16 cellular contexts compared by ENCODE assay signal in the genomic region with DNA sequence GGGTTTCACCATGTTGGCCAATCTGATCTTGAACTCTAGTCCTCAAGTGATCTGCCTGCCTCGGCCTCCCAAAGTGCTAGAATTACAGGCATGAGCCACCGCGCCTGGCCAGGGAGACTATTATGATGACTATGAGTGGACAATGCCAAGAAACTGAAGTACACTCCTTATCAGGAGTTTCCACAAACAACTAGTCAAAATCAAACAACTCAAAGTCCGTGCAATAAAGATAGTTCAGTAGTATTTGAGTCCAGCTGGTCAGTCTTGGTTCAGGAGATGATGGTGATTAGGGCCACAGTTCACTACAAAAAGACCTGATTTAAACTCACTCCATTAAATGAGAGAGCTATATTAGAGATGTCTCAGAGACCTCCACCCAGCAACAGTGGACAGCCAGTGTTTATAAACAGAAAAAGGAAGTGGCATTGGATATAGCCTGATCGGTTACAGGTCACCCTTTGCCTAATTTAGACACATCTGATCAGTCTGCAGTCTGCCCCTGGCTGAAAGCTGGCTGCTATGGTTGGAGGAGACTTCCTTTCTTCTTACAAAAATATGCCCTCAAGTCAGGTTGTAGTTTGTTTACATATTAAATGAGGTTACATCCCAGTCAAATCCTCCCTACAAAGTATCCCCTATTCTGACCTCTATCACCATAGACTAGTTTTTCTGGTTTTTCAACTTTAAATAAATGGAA. TPM values are rescaled to one million over a fixed set of nuclear protein-coding genes. Genes with fewer than 3 reads are reported as not detected.
A peak's percentile ranks its signal among the peaks of the same experiment; 100 is the strongest.
DNase-seq lines count a peak whose midpoint lies in the region; ATAC-seq and TF ChIP-seq lines count a peak whose summit lies in the region.
"Had no signal": no experiment of that assay in that cellular context is flagged by ENCODE, and none has a peak within 500 bp of the region (broad histone marks: within the 10 kb centered on the region; RNA-seq: fewer than 3 reads in every experiment).

No MANE protein-coding gene starts in this region.

- H3K9me3 ChIP-seq in HUES48 (ENCODE audit: control insufficient read depth, insufficient read depth, low read length) (no peaks in the 10 kb centered on the region), T-helper 17 cell (ENCODE audit: control insufficient read depth, low read length, poor library complexity, severe bottlenecking) (no peaks in the 10 kb centered on the region), right cardiac atrium (ENCODE audit: control insufficient read depth, low read length) (no peaks in the 10 kb centered on the region)
- H3K9me3 ChIP-seq: uterus had no signal

- 69% methylated on average over 5 of the region's 5 CpGs for WGBS in right cardiac atrium

- H3K4me3 Mint-ChIP-seq in Calu3 (ENCODE audit: low read depth, unreplicated experiment): no peak overlapping the region
- H3K4me3 Mint-ChIP-seq in T-helper 17 cell: no peak overlapping the region

- no peaks in the 10 kb centered on the region for H3K27me3 Mint-ChIP-seq in Calu3 (ENCODE audit: unreplicated experiment)
- no peaks in the 10 kb centered on the region for H3K27me3 Mint-ChIP-seq in T-helper 17 cell

- H3K36me3 ChIP-seq in HUES48 (ENCODE audit: control insufficient read depth, insufficient read depth, low read length): no peaks in the 10 kb centered on the region
- H3K36me3 ChIP-seq: uterus had no signal

- no peak overlapping the region for H3K9ac ChIP-seq in HUES48 (ENCODE audit: low read depth, low read length)

- peak overlapping the region; percentile 20 for H3K27ac ChIP-seq in HUES48 (ENCODE audit: low read depth, low read length)
- no peak overlapping the region for H3K27ac ChIP-seq in right cardiac atrium (ENCODE audit: low read length)
- H3K27ac ChIP-seq: dorsolateral prefrontal cortex, uterus had no signal

- intact Hi-C loops in Calu3 (cut with micrococcal nuclease; ENCODE audit: unreplicated experiment): no loop called here
- intact Hi-C loops in right cardiac atrium (cut with DNase I): no loop called here

- ATAC-seq in T-helper 17 cell: no peak
- ATAC-seq in HG03097 (IDR thresholded peaks at IDR 0.05; ENCODE audit: low FRiP score, unreplicated experiment): no peak
- ATAC-seq in right cardiac atrium: no peak
- ATAC-seq in HG02870 (IDR thresholded peaks at IDR 0.05; ENCODE audit: unreplicated experiment): no peak
- ATAC-seq: sciatic nerve had no signal

- H3K27me3 ChIP-seq in HUES48 (ENCODE audit: control insufficient read depth, insufficient read depth, low read length): peaks cover 5% of the 10 kb centered on the region; the same call in 1 of the 2 replicates
- no peaks in the 10 kb centered on the region for H3K27me3 ChIP-seq in right cardiac atrium (ENCODE audit: control insufficient read depth, insufficient read depth)
- H3K27me3 ChIP-seq: uterus had no signal

- DNase-seq in Calu3 (no peak), T-helper 17 cell (no peak), mucosa of gallbladder (ENCODE audit: low spot score) (peak; percentile 36), right cardiac atrium (no peak), COLO829 (ENCODE audit: low spot score) (no peak)
- DNase-seq: activated CD4-positive, alpha-beta T cell treated with anti-CD3 and anti-CD28 coated beads, Interleukin-2, amount 50 U/mL, for 48 hours; amniotic stem cell; dorsolateral prefrontal cortex; glutamatergic neuron; IMR-90; uterus had no signal

- H3K27ac Mint-ChIP-seq in Calu3 (ENCODE audit: unreplicated experiment) (peak overlapping the region; percentile 81), T-helper 17 cell (peak overlapping the region; percentile 12)

- peaks cover 2% of the 10 kb centered on the region for H3K9me3 Mint-ChIP-seq in Calu3 (ENCODE audit: low read depth, unreplicated experiment)

- H3K36me3 Mint-ChIP-seq in Calu3 (ENCODE audit: insufficient read depth, unreplicated experiment) (no peaks in the 10 kb centered on the region), T-helper 17 cell (ENCODE audit: low read depth) (peaks cover 5% of the 10 kb centered on the region)

- H3K4me3 ChIP-seq in HUES48 (ENCODE audit: low read depth, low read length) (no peak overlapping the region), right cardiac atrium (ENCODE audit: low read length) (no peak overlapping the region)
- H3K4me3 ChIP-seq: dorsolateral prefrontal cortex, uterus had no signal

- no peak for TF ChIP-seq CTCF in Calu3 (IDR thresholded peaks at IDR 0.05; ENCODE audit: unreplicated experiment)

- H3K4me1 ChIP-seq in HUES48 (ENCODE audit: control insufficient read depth, insufficient read depth, low read length): 0 out of 2 replicates have a peak, but pooled peaks cover 11% of the 10 kb centered on the region
- no peaks in the 10 kb centered on the region for H3K4me1 ChIP-seq in right cardiac atrium (ENCODE audit: control insufficient read depth, insufficient read depth, low read length)
- H3K4me1 ChIP-seq: uterus had no signal

- peaks cover 23% of the 10 kb centered on the region for H3K4me1 Mint-ChIP-seq in Calu3 (ENCODE audit: low read depth, unreplicated experiment)
- peaks cover 42% of the 10 kb centered on the region for H3K4me1 Mint-ChIP-seq in T-helper 17 cell

- no TSS peak for BruUV-seq in Calu3 (replicated peaks; lab: Mats Ljungman, UMichigan)

- CTCF ChIA-PET in Calu3 (lab: Charles Lee): interaction anchor here (0.6 kb wide), 1 partner anchor 764 kb away, joined by 3 read pairs; no protein-coding TSS in a partner anchor

RNA-seq across cellular contexts. Expression of a gene that starts 17.0 kb away (rescaled TPM):
- total RNA-seq in Calu3 (2022) (not detected in 2 replicates), T-helper 17 cell (100 to 1,000 TPM; 511 to 544 TPM), mucosa of gallbladder (15.7 TPM), right cardiac atrium (1 to 10 TPM in 2 of 4 donors, under 1 TPM in 2; 0.59 to 2.2 (median 1.0) TPM)
- polyA plus RNA-seq in right cardiac atrium: 0.50 TPM
- total RNA-seq: Daoy, IMR-90 had no signal
- polyA plus RNA-seq: IMR-90 had no signal

RNA-seq across cellular contexts. Expression of a gene that starts 21.0 kb away (rescaled TPM):
- not detected in 2 replicates for total RNA-seq in Calu3 (2022)
- 100 to 1,000 TPM; 313 to 354 TPM for total RNA-seq in T-helper 17 cell
- total RNA-seq in mucosa of gallbladder: 12.4 TPM
- 1 to 10 TPM in 2 of 4 donors, under 1 TPM in 2; 0.29 to 1.9 (median 0.86) TPM for total RNA-seq in right cardiac atrium
- 0.27 TPM for polyA plus RNA-seq in right cardiac atrium
- total RNA-seq: IMR-90 had no signal
- polyA plus RNA-seq: IMR-90 had no signal

RNA-seq across cellular contexts. Expression of a gene that starts 22.6 kb away (rescaled TPM):
- not detected in 2 replicates for total RNA-seq in Calu3 (2022)
- total RNA-seq in T-helper 17 cell: 100 to 1,000 TPM; 156 to 170 TPM
- 3.0 TPM for total RNA-seq in mucosa of gallbladder
- 1 to 10 TPM in 1 of 4 donors, under 1 TPM in 3; 0.17 to 1.2 (median 0.49) TPM for total RNA-seq in right cardiac atrium
- polyA plus RNA-seq in right cardiac atrium: 0.02 TPM
- total RNA-seq: Daoy, IMR-90 had no signal
- polyA plus RNA-seq: IMR-90 had no signal

RNA-seq across cellular contexts. Expression of a gene that starts 37.9 kb away (rescaled TPM):
- total RNA-seq in Calu3 (2022) (28.8 and 30.8 TPM in 2 replicates), T-helper 17 cell (10 to 100 TPM; 39.4 to 43.5 TPM), mucosa of gallbladder (38.0 TPM), right cardiac atrium (10 to 100 TPM; 40.7 to 45.8 (median 43.6) TPM)
- polyA plus RNA-seq in right cardiac atrium: 15.9 TPM

RNA-seq across cellular contexts. Expression of a gene that starts 57.4 kb away (rescaled TPM):
- 69.6 and 81.7 TPM in 2 replicates for total RNA-seq in Calu3 (2022)
- total RNA-seq in T-helper 17 cell: under 1 TPM; 0.50 to 0.99 TPM
- 72.5 TPM for total RNA-seq in mucosa of gallbladder
- 10 to 100 TPM in 1 of 4 donors, 1 to 10 TPM in 3; 8.1 to 18.7 (median 9.0) TPM for total RNA-seq in right cardiac atrium
- 6.4 TPM for polyA plus RNA-seq in right cardiac atrium
- total RNA-seq: IMR-90 had no signal
- polyA plus RNA-seq: IMR-90 had no signal

Comparison
In these comparisons a context has a peak if more than half of its experiments do, and no peak if none do; other contexts are left out.
1. RNA of a gene that starts 17.0 kb away (total RNA-seq): 511 to 544 TPM in T-helper 17 cell; 15.7 TPM in mucosa of gallbladder (single experiment), 0.59 to 2.2 TPM in right cardiac atrium and not detected in Calu3; every median in the first group is over 10 times any median in the second.
2. RNA of a gene that starts 21.0 kb away (total RNA-seq): 313 to 354 TPM in T-helper 17 cell; 12.4 TPM in mucosa of gallbladder (single experiment), 0.29 to 1.9 TPM in right cardiac atrium and not detected in Calu3; every median in the first group is over 10 times any median in the second.
3. RNA of a gene that starts 22.6 kb away (total RNA-seq): 156 to 170 TPM in T-helper 17 cell; 3.0 TPM in mucosa of gallbladder (single experiment), 0.17 to 1.2 TPM in right cardiac atrium and not detected in Calu3; every median in the first group is over 10 times any median in the second.